Comparison of ENCODE assay signal across 9 cellular contexts in the genomic region with DNA sequence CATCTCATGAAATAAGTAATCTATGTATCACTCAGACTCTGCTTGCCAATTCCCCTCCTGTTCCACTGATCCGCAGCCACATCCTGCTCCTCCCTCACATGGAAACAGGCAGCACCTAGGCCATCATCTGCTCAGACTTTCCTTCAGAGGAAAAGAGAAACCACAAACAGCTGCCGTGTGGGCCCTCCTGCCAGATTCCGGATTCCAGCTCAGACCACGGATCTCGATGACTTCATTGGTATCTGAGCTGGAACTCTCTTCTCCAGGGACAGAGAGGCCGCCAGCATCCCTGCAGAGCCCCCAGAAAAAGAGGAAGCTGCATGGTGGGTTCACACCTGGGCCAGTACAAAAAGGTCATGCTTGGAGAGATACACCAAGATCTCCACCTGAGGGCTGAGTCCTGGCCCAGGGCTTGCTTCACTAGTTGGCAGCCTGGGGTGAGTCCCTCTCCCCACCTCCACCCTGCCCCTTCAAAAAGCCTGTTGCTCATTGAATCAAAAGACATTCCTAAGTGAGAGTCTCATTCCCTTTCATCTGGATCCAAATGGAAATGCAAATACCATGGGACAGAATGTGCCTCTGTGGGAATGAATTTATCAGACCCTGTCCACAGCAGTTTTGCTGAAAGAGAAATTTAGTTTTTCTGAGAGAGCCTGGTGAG. TPM values are rescaled to one million over a fixed set of nuclear protein-coding genes. Genes with fewer than 3 reads are reported as not detected.
A peak's percentile ranks its signal among the peaks of the same experiment; 100 is the strongest.
DNase-seq lines count a peak whose midpoint lies in the region; ATAC-seq and TF ChIP-seq lines count a peak whose summit lies in the region.
"Had no signal": no experiment of that assay in that cellular context is flagged by ENCODE, and none has a peak within 500 bp of the region (broad histone marks: within the 10 kb centered on the region; RNA-seq: fewer than 3 reads in every experiment).

No MANE protein-coding gene starts in this region.

- peak overlapping the region in 6 of 11 experiments; percentile 40 to 75 (median 54); a peak in 9 of 22 replicates for H3K27ac ChIP-seq in BLaER1 treated with 17β-estradiol and CSF1 and Interleukin-3, amounts not matched to agents 10 nM and 100 nM

- H3K4me1 Mint-ChIP-seq in stimulated activated naive CD8-positive, alpha-beta T cell treated with anti-CD3 and anti-CD28 coated beads, Interleukin-15, amount 100 ng/mL, for 72 hours, result peaks cover 25% of the 10 kb centered on the region

- no peak overlapping the region for H3K4me3 ChIP-seq in BLaER1 treated with 17β-estradiol and CSF1 and Interleukin-3, amounts not matched to agents 10 nM and 100 nM
- H3K4me3 ChIP-seq in lower leg skin (ENCODE audit: low read depth, poor library complexity, severe bottlenecking), result no peak overlapping the region

- TF ChIP-seq CTCF in lower leg skin (IDR thresholded peaks at IDR 0.05), result no peak

- no peaks in the 10 kb centered on the region for H3K9me3 ChIP-seq in BLaER1 treated with 17β-estradiol and CSF1 and Interleukin-3, amounts not matched to agents 10 nM and 100 nM (replicated peaks in 1 of 11)

- intact Hi-C loops in lower leg skin (cut with DNase I; ENCODE audit: low total_unique reads), result no loop called here

- peak overlapping the region in 1 of 2 donors; percentile 58 for H3K27ac Mint-ChIP-seq in stimulated activated naive CD8-positive, alpha-beta T cell treated with anti-CD3 and anti-CD28 coated beads, Interleukin-15, amount 100 ng/mL, for 72 hours

- no peak overlapping the region for H3K4me3 Mint-ChIP-seq in stimulated activated naive CD8-positive, alpha-beta T cell treated with anti-CD3 and anti-CD28 coated beads, Interleukin-15, amount 100 ng/mL, for 72 hours

- peaks cover 0 to 5% (median 3%) of the 10 kb centered on the region in 11 experiments; a peak in 5 of 22 replicates for H3K27me3 ChIP-seq in BLaER1 treated with 17β-estradiol and CSF1 and Interleukin-3, amounts not matched to agents 10 nM and 100 nM

- peaks cover 21 to 41% (median 33%) of the 10 kb centered on the region in 10 experiments for H3K4me1 ChIP-seq in BLaER1 treated with 17β-estradiol and CSF1 and Interleukin-3, amounts not matched to agents 10 nM and 100 nM

- no peak for TF ChIP-seq POLR2A in lower leg skin (IDR thresholded peaks at IDR 0.05)

- DNase-seq in T1000 (lab: John Stamatoyannopoulos, UW) (peak; percentile 84), fibroblast of gingiva (ENCODE audit: low read depth) (peak; percentile 70), NCI-H1436 treated with DMSO at 0.1 percent for 48 hours (lab: John Stamatoyannopoulos, UW) (no peak), lower leg skin (ENCODE audit: low spot score in 2 of 2) (no peak)
- peak in 1 of 2 donors; percentile 18 for DNase-seq in stimulated activated naive CD8-positive, alpha-beta T cell treated with anti-CD3 and anti-CD28 coated beads, Interleukin-15, amount 100 ng/mL, for 72 hours

- WGBS in lower leg skin, 2 donors, result 23 to 37% methylated on average over 6 of the region's 6 CpGs

- H3K36me3 ChIP-seq in BLaER1 treated with 17β-estradiol and CSF1 and Interleukin-3, amounts not matched to agents 10 nM and 100 nM, result no peaks in the 10 kb centered on the region

- no peaks in the 10 kb centered on the region for H3K9me3 Mint-ChIP-seq in stimulated activated naive CD8-positive, alpha-beta T cell treated with anti-CD3 and anti-CD28 coated beads, Interleukin-15, amount 100 ng/mL, for 72 hours

- 0 out of 22 replicates have a peak overlapping the region, but pooled peaks of 1 of the 11 experiments have one; percentile 9 for H3K9ac ChIP-seq in BLaER1 treated with 17β-estradiol and CSF1 and Interleukin-3, amounts not matched to agents 10 nM and 100 nM

- H3K27me3 Mint-ChIP-seq in stimulated activated naive CD8-positive, alpha-beta T cell treated with anti-CD3 and anti-CD28 coated beads, Interleukin-15, amount 100 ng/mL, for 72 hours, result peaks cover 20% of the 10 kb centered on the region

- H3K4me2 ChIP-seq in BLaER1 treated with 17β-estradiol and CSF1 and Interleukin-3, amounts not matched to agents 10 nM and 100 nM, result peak overlapping the region; percentile 60 to 84 (median 76)

- ATAC-seq in HG03135 (IDR thresholded peaks at IDR 0.05; ENCODE audit: unreplicated experiment) (peak; percentile 55), HG03280 (IDR thresholded peaks at IDR 0.05; ENCODE audit: unreplicated experiment) (no peak)
- ATAC-seq in stimulated activated naive CD8-positive, alpha-beta T cell treated with anti-CD3 and anti-CD28 coated beads, Interleukin-15, amount 100 ng/mL, for 72 hours, result peak; percentile 55

- H4K20me1 ChIP-seq in BLaER1 treated with 17β-estradiol and CSF1 and Interleukin-3, amounts not matched to agents 10 nM and 100 nM, result peaks cover 0 to 12% (median 0%) of the 10 kb centered on the region in 11 experiments; a peak in 5 of 22 replicates

RNA-seq across cellular contexts. Expression of a gene that starts 47.2 kb away (rescaled TPM):
- total RNA-seq in lower leg skin, result under 1 TPM in 2 of 4 donors, not detected in 2; 0.19 to 0.52 TPM
- total RNA-seq: temporal lobe had no signal

RNA-seq across cellular contexts. Expression of a gene that starts 53.6 kb away (rescaled TPM):
- 1 to 10 TPM in 1 of 4 donors, under 1 TPM in 1, not detected in 2; 0.99 to 1.2 TPM for total RNA-seq in lower leg skin

Comparison
In these comparisons a context has a peak if more than half of its experiments do, and no peak if none do; other contexts are left out.
1. DNase-seq: peak in T1000 (single experiment) and fibroblast of gingiva (single experiment); none in NCI-H1436 treated with DMSO at 0.1 percent for 48 hours (single experiment) and lower leg skin (0 of 2).